Comparison of ENCODE assay signal across 8 cellular contexts in genomic region chr10:110425684-110426293, GRCh38.
DNase-seq lines count a peak whose midpoint lies in the region; ATAC-seq and TF ChIP-seq lines count a peak whose summit lies in the region.

No MANE protein-coding gene starts in this region.

- H3K4me2 ChIP-seq in SK-N-SH, result no peak overlapping the region

- H3K4me3 Mint-ChIP-seq in central memory CD8-positive, alpha-beta T cell, result no peak overlapping the region

- H3K9me3 ChIP-seq in SK-N-SH, result no peaks in the 10 kb centered on the region

- H3K9ac ChIP-seq in SK-N-SH, result no peak overlapping the region

- no peaks in the 10 kb centered on the region for H4K20me1 ChIP-seq in SK-N-SH (ENCODE audit: insufficient read depth)

- no peak for TF ChIP-seq CTCF in SK-N-SH (IDR thresholded peaks at IDR 0.05)

- H3K4me1 ChIP-seq in SK-N-SH (ENCODE audit: control insufficient read depth in 1 of 2, insufficient read depth in 2 of 2, low read depth in 1 of 2, low read length in 1 of 2), result peaks cover 0 to 12% of the 10 kb centered on the region in 2 experiments; a peak in 1 of 4 replicates

- no peaks in the 10 kb centered on the region for H3K27me3 ChIP-seq in SK-N-SH (ENCODE audit: insufficient read depth)

- no peak for TF ChIP-seq RAD21 in SK-N-SH (IDR thresholded peaks at IDR 0.05; ENCODE audit: low read length)

- H3K4me3 ChIP-seq in SK-N-SH (ENCODE audit: low read depth in 2 of 2, low read length in 1 of 2), result no peak overlapping the region

- peak overlapping the region; percentile 51 for H3K27ac Mint-ChIP-seq in central memory CD8-positive, alpha-beta T cell (ENCODE audit: low read depth)

- intact Hi-C loops in cardiac septum (cut with DNase I), result no loop called here

- TF ChIP-seq EP300 in SK-N-SH (IDR thresholded peaks at IDR 0.05; ENCODE audit: borderline replicate concordance in 1 of 2, low read depth in 1 of 2, low read length in 1 of 2), result no peak

- no peaks in the 10 kb centered on the region for H3K9me3 Mint-ChIP-seq in central memory CD8-positive, alpha-beta T cell

- H3K27ac ChIP-seq in SK-N-SH (ENCODE audit: low read depth in 2 of 2, low read length in 1 of 2), result peak overlapping the region in 1 of 2 experiments; percentile 79; a peak in 2 of 4 replicates

- 81% methylated on average over 11 of the region's 11 CpGs for WGBS in SK-N-SH (ENCODE audit: low lambda C conversion rate)

- no peaks in the 10 kb centered on the region for H3K79me2 ChIP-seq in SK-N-SH (ENCODE audit: insufficient read depth)

- DNase-seq in SK-N-SH (no peak), NAMALWA (ENCODE audit: low spot score) (no peak), NCI-H510A treated with DMSO at 0.1 percent for 48 hours (lab: John Stamatoyannopoulos, UW) (no peak), cardiac septum (ENCODE audit: low spot score) (no peak)
- no peak for DNase-seq in central memory CD8-positive, alpha-beta T cell (ENCODE audit: low spot score in 2 of 2)
- peak; percentile 60 to 74 (median 62) for DNase-seq in stimulated activated CD4-positive, alpha-beta T cell treated with anti-CD3 and anti-CD28 coated beads, Interleukin-12 subunit alpha, Interleukin-12 subunit beta, amount 100 ng/mL, for 48 hours (ENCODE audit: low read depth in 2 of 3, low spot score in 1 of 3)

- no peaks in the 10 kb centered on the region for H3K9me2 ChIP-seq in SK-N-SH

- no peaks in the 10 kb centered on the region for H3K27me3 Mint-ChIP-seq in central memory CD8-positive, alpha-beta T cell

- CTCF ChIA-PET in SK-N-SH (lab: Yijun Ruan, JAX), result no interaction called here

- H2AFZ ChIP-seq in SK-N-SH (ENCODE audit: low read depth), result peak overlapping the region; percentile 32; the same call in 1 of the 2 replicates

- H3K4me1 Mint-ChIP-seq in central memory CD8-positive, alpha-beta T cell, result peaks cover 28% of the 10 kb centered on the region

- POLR2A ChIA-PET in SK-N-SH (lab: Yijun Ruan, JAX), result no interaction called here

- H3K36me3 ChIP-seq in SK-N-SH (replicated peaks in 1 of 2; ENCODE audit: control insufficient read depth in 1 of 2, insufficient read depth in 2 of 2, low read length in 1 of 2), result no peaks in the 10 kb centered on the region

- peaks cover 14% of the 10 kb centered on the region for H3F3A ChIP-seq in SK-N-SH (replicated peaks; ENCODE audit: insufficient read depth)

- ATAC-seq in GM18870 (IDR thresholded peaks at IDR 0.05; ENCODE audit: unreplicated experiment) (peak; percentile 85), HG02884 (IDR thresholded peaks at IDR 0.05; ENCODE audit: unreplicated experiment) (peak; percentile 86)
- peak; percentile 32 for ATAC-seq in central memory CD8-positive, alpha-beta T cell (replicated peaks; ENCODE audit: extremely low read depth, poor library complexity, severe bottlenecking)

- H3K36me3 Mint-ChIP-seq in central memory CD8-positive, alpha-beta T cell (ENCODE audit: insufficient read depth), result no peaks in the 10 kb centered on the region

TF ChIP-seq in SK-N-SH, 30 proteins besides CTCF, POLR2A, EP300 and RAD21:
- TF ChIP-seq USF1 (IDR thresholded peaks at IDR 0.05; ENCODE audit: borderline replicate concordance, low read depth) (no peak), ZBTB33 (IDR thresholded peaks at IDR 0.05; ENCODE audit: borderline replicate concordance, low read depth) (no peak), FOXJ3 (CRISPR knock-in tag; IDR thresholded peaks at IDR 0.05) (no peak), GATA2 (CRISPR knock-in tag; IDR thresholded peaks at IDR 0.05) (no peak), YY1 (IDR thresholded peaks at IDR 0.05; ENCODE audit: low read depth) (no peak), TAF1 (IDR thresholded peaks at IDR 0.05; ENCODE audit: borderline replicate concordance, low read depth, low read length) (no peak), FOSL2 (IDR thresholded peaks at IDR 0.05; ENCODE audit: borderline replicate concordance, low read depth) (peak; percentile 7; the same call in 1 of the 2 replicates), TCF12 (IDR thresholded peaks at IDR 0.05) (no peak)

Comparison
In these comparisons a context has a peak if more than half of its experiments do, and no peak if none do; other contexts are left out.
1. ATAC-seq: peak in every context shown above with its lines; median percentile 86 in HG02884; 85 in GM18870; 32 in central memory CD8-positive, alpha-beta T cell.
2. DNase-seq: peak in stimulated activated CD4-positive, alpha-beta T cell treated with anti-CD3 and anti-CD28 coated beads, Interleukin-12 subunit alpha, Interleukin-12 subunit beta, amount 100 ng/mL, for 48 hours (3 of 3); none in SK-N-SH (single experiment), central memory CD8-positive, alpha-beta T cell (0 of 2), NAMALWA (single experiment), NCI-H510A treated with DMSO at 0.1 percent for 48 hours (single experiment) and cardiac septum (single experiment).